Comparison of ENCODE assay signal across 1 cellular context in the genomic region with DNA sequence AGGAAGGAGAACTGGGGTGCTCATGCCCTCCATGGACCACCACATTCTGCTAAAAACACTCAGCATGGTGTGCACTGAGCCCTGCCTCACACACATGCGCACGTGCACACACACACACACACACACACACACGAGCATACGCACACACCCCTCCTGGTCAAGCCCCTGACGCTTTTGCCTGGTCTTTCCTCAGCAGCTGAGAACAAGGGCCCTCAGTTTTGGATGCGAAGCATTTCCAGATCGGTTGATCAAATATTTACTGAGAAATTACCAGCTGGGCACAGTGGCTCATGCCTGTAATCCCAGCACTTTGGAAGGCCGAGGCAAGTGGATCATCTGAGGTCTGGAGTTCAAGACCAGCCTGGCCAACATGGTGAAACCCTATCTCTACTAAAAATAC.
TF ChIP-seq lines count a peak whose summit lies in the region.

No MANE protein-coding gene starts in this region.

TF ChIP-seq in IMR-90, 13 proteins besides CTCF, POLR2A, EP300 and RAD21 (continued from another document):
- TF ChIP-seq SMC3 (IDR thresholded peaks at IDR 0.05; ENCODE audit: low read depth, low read length), result no peak
- no peak for TF ChIP-seq CEBPB (IDR thresholded peaks at IDR 0.05; ENCODE audit: low read depth, low read length)
- TF ChIP-seq USF2 (IDR thresholded peaks at IDR 0.05; ENCODE audit: low read depth, low read length), result no peak
TF ChIP-seq in IMR-90: peak in this region for 0.
